1 cellular context compared by ENCODE assay signal in the genomic region with DNA sequence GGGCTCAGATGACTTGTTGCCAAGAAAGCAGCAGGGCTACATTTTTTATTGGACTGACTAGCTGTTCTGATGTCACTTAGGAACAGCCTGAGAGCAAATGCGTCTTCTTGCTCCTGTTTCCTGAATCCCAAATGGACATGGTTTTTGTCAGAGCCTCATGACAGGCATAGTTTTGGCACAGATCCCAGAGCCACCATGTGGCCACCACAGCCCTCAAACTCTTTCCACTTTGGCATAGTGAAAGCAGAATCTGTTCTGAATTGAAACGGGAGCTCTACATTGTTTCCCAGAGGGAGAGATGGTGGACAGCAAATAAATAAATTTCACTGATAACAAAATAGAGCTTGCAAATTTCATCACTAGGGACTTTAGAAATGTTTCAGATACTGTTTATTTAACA.
TF ChIP-seq lines count a peak whose summit lies in the region.

No MANE protein-coding gene starts in this region.

TF ChIP-seq in H1, 55 proteins besides CTCF, POLR2A, EP300 and RAD21 (continued from another document):
- no peak for TF ChIP-seq NRF1 (IDR thresholded peaks at IDR 0.05; ENCODE audit: low read depth, low read length)
